Comparison of ENCODE assay signal across 14 cellular contexts in the genomic region with DNA sequence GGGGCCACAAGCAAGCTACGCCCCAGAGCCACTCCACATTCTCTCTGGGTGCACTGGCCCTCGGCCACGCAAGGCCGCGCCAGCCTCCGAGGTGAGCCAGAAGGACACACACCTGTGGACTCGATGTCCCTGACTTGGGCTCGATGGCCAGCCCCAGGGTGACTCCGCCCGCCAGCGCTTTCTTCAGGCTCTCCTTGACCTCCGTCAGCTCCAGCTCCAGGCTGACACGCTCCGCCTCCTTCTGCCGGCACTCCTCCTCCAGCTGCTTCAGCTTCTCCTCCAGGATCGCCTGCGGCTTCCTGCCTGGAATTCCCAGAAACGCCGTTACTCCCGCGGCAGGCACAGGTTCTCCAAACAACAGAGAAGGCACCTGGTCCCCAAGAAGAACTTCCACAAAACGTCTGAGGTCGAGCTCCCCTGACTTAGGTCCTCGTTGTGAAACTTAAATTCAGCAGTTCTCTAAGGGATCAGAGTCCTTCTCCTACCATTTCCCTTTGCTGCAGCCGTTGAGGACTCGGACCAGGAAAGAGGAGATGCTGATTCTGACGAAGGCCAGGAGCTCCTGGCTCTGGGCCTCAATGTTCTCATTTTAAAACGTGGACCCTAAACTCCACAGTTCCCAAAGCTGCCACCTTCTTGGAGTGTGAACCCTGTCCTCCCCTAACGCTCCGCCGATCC.
DNase-seq lines count a peak whose midpoint lies in the region; ATAC-seq and TF ChIP-seq lines count a peak whose summit lies in the region.
"Had no signal": no experiment of that assay in that cellular context is flagged by ENCODE, and none has a peak within 500 bp of the region (broad histone marks: within the 10 kb centered on the region; RNA-seq: fewer than 3 reads in every experiment).

No MANE protein-coding gene starts in this region.

- H3K27ac ChIP-seq in right cardiac atrium (ENCODE audit: low read length) = no peak overlapping the region
- H3K27ac ChIP-seq: WERI-Rb-1 had no signal

- H3K27me3 ChIP-seq in right cardiac atrium (ENCODE audit: control insufficient read depth, insufficient read depth) = no peaks in the 10 kb centered on the region

- 62% methylated on average over 31 of the region's 31 CpGs for WGBS in right cardiac atrium

- CTCF ChIA-PET in WTC11 (lab: Charles Lee) = interaction anchor here (0.6 to 1.9 kb wide), 5 partner anchors 11 to 760 kb away, joined by 3 to 18 read pairs (median 9); no protein-coding TSS in a partner anchor

- H3K36me3 Mint-ChIP-seq in WTC11 = peaks cover 28% of the 10 kb centered on the region

- intact Hi-C loops in right cardiac atrium (cut with DNase I) = no loop called here

- no peak overlapping the region for H3K4me3 ChIP-seq in right cardiac atrium (ENCODE audit: low read length)
- H3K4me3 ChIP-seq: HAP-1 had no signal

- H3K4me3 Mint-ChIP-seq in WTC11 = no peak overlapping the region

- ATAC-seq in WTC11 (peak; percentile 40; the same call in 1 of the 2 replicates), right cardiac atrium (peak; percentile 59 to 72), omental fat pad (ENCODE audit: low FRiP score) (peak; percentile 46), GM19328 (IDR thresholded peaks at IDR 0.05; ENCODE audit: unreplicated experiment) (no peak), HG03571 (IDR thresholded peaks at IDR 0.05; ENCODE audit: unreplicated experiment) (no peak), GM18505 (IDR thresholded peaks at IDR 0.05; ENCODE audit: unreplicated experiment) (no peak)

- TF ChIP-seq CTCF in WTC11 (IDR thresholded peaks at IDR 0.05) = no peak
- no peak for TF ChIP-seq CTCF in omental fat pad (IDR thresholded peaks at IDR 0.05)

- H3K9me3 ChIP-seq in right cardiac atrium (ENCODE audit: control insufficient read depth, low read length) = no peaks in the 10 kb centered on the region
- H3K9me3 ChIP-seq: HAP-1 had no signal

- H3K9me3 Mint-ChIP-seq in WTC11 = no peaks in the 10 kb centered on the region

- POLR2A ChIA-PET in WTC11 (lab: Charles Lee) = no interaction called here

- no peaks in the 10 kb centered on the region for H3K4me1 ChIP-seq in right cardiac atrium (ENCODE audit: control insufficient read depth, insufficient read depth, low read length)

- TF ChIP-seq POLR2A in GM18505 (IDR thresholded peaks at IDR 0.05; ENCODE audit: borderline replicate concordance, extremely low read depth, insufficient read depth, insufficient read length) = no peak

- DNase-seq in AG08395 (ENCODE audit: low spot score) (peak; percentile 64), WTC11 (ENCODE audit: low spot score) (peak; percentile 28), right cardiac atrium (peak; percentile 54 to 87 (median 85)), omental fat pad (ENCODE audit: low spot score) (no peak), NCI-H146 treated with DMSO at 0.1 percent for 48 hours (lab: John Stamatoyannopoulos, UW; ENCODE audit: unreplicated experiment) (no peak)
- DNase-seq: activated CD8-positive, alpha-beta memory T cell treated with anti-CD3 and anti-CD28 coated beads, Interleukin-2, amount 50 U/mL, for 4 hours; hippocampal formation; NCI-H1048; NCI-H524; WERI-Rb-1 had no signal

- peaks cover 17% of the 10 kb centered on the region for H3K4me1 Mint-ChIP-seq in WTC11

- H3K27me3 Mint-ChIP-seq in WTC11 (ENCODE audit: low read depth) = no peaks in the 10 kb centered on the region

- H3K27ac Mint-ChIP-seq in WTC11 = 0 out of 2 replicates have a peak overlapping the region, but pooled peaks have one; percentile 50

TF ChIP-seq in WTC11, 78 proteins besides CTCF, POLR2A, EP300 and RAD21:
- TF ChIP-seq, protein P1, sequence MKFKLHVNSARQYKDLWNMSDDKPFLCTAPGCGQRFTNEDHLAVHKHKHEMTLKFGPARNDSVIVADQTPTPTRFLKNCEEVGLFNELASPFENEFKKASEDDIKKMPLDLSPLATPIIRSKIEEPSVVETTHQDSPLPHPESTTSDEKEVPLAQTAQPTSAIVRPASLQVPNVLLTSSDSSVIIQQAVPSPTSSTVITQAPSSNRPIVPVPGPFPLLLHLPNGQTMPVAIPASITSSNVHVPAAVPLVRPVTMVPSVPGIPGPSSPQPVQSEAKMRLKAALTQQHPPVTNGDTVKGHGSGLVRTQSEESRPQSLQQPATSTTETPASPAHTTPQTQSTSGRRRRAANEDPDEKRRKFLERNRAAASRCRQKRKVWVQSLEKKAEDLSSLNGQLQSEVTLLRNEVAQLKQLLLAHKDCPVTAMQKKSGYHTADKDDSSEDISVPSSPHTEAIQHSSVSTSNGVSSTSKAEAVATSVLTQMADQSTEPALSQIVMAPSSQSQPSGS (CRISPR knock-in tag; IDR thresholded peaks at IDR 0.05; ENCODE audit: borderline replicate concordance, low read depth) = no peak
- TF ChIP-seq NR2C2 (CRISPR knock-in tag; IDR thresholded peaks at IDR 0.05) (no peak), ZNF416 (CRISPR knock-in tag; IDR thresholded peaks at IDR 0.05) (no peak), OVOL2 (CRISPR knock-in tag; IDR thresholded peaks at IDR 0.05; ENCODE audit: borderline replicate concordance) (no peak), PRRX2 (CRISPR knock-in tag; IDR thresholded peaks at IDR 0.05) (no peak), TEAD1 (CRISPR knock-in tag; IDR thresholded peaks at IDR 0.05) (no peak)
- TF ChIP-seq, protein P2, sequence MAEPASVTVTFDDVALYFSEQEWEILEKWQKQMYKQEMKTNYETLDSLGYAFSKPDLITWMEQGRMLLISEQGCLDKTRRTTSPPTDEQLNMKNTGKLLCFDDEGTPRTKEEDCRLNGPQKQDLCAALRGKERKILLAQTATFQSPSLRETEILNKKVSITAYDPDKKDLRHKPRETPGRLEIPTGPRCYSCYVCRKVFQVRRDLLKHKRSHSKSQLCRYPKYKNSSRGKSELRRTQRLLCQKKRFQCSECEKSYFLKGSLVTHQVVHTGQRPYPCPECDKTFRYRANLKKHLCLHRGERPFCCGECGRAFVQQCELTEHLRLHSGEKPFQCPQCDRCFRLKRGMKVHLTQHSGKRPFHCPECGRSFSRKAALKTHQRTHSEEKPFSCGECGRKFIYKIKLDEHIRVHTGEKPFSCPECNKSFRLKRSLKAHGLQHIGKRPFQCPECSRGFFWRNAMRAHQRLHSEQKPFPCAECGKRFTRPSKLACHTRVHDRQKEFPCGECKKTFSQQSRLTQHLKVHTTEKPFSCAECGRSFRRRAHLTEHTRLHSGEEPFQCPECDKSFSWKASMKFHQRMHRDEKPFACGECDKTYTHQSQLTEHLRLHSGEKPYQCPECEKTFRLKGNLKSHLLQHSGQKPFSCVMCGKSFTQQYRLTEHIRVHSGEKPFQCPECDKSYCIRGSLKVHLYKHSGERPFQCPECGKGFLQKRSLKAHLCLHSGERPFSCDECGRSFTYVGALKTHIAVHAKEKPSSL (CRISPR knock-in tag; conservative IDR thresholded peaks at IDR 0.05) = no peak

Comparison
In these comparisons a context has a peak if more than half of its experiments do, and no peak if none do; other contexts are left out.
1. DNase-seq: peak in AG08395 (single experiment), WTC11 (single experiment) and right cardiac atrium (3 of 3); none in omental fat pad (single experiment) and NCI-H146 treated with DMSO at 0.1 percent for 48 hours (single experiment).
2. ATAC-seq: peak in WTC11 (single experiment), right cardiac atrium (2 of 2) and omental fat pad (single experiment); none in GM19328 (single experiment), HG03571 (single experiment) and GM18505 (single experiment).